10 cellular contexts compared by ENCODE assay signal in the genomic region with DNA sequence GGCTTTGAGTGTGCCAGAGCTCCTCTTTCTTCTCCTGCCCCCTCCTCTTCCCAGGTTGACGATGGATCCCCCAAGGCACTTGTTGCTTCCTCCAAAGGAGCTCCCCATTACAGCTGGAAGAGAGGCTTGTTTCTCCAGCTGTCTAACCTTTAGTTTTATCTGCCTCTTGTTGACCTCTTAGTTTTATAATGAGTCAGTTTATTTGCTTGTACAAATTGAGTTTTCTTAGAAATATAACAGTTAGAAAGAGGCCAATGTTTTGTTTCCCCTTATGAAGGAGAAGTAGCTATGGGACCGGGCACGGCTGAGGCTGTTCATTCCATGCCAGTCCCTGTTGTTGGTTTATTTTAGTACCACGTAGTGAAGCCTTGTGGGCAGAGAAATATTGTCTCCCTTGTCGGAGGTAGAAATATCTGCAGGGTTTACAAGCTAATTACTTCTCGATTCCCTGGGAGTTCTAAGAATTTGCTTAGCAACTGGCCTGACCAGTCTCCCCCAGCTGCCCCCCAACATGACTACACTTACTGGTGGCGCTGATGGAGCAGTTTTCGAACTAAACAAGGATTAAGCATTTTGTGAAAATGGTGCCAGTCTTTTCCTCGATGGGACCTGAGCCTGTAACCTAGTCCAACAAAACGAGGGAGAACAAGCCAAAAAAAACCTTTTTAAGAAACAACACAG.
DNase-seq lines count a peak whose midpoint lies in the region; ATAC-seq and TF ChIP-seq lines count a peak whose summit lies in the region.
"Had no signal": no experiment of that assay in that cellular context is flagged by ENCODE, and none has a peak within 500 bp of the region (broad histone marks: within the 10 kb centered on the region; RNA-seq: fewer than 3 reads in every experiment).

No MANE protein-coding gene starts in this region.

- ATAC-seq in right lobe of liver, result peak; percentile 27 to 45 (median 34)
- ATAC-seq in GM21367 (IDR thresholded peaks at IDR 0.05; ENCODE audit: unreplicated experiment), result no peak
- no peak for ATAC-seq in GM21447 (IDR thresholded peaks at IDR 0.05; ENCODE audit: unreplicated experiment)
- ATAC-seq: activated naive CD4-positive, alpha-beta T cell treated with anti-CD3 and anti-CD28 coated beads, Interleukin-2, amount 50 U/mL, for 72 hours had no signal

- no peaks in the 10 kb centered on the region for H3K36me3 ChIP-seq in right lobe of liver

- TF ChIP-seq CTCF in right lobe of liver (IDR thresholded peaks at IDR 0.05), result no peak

- peak overlapping the region in 1 of 3 donors; percentile 25 for H3K4me3 ChIP-seq in right lobe of liver

- no peaks in the 10 kb centered on the region for H3K27me3 ChIP-seq in right lobe of liver

- peak overlapping the region; percentile 40 for H3K27ac ChIP-seq in caudate nucleus (ENCODE audit: low read depth, low read length)
- H3K27ac ChIP-seq in right lobe of liver, result peak overlapping the region; percentile 53 to 85 (median 66)

- no peak for TF ChIP-seq POLR2A in right lobe of liver (IDR thresholded peaks at IDR 0.05)

- intact Hi-C loops in right lobe of liver (cut with DNase I), result no loop called here

- 8% methylated on average over 8 of the region's 10 CpGs for WGBS in right lobe of liver (ENCODE audit: insufficient coverage, low coverage, low lambda C conversion rate, missing lambda C conversion rate)

- DNase-seq in Kasumi-1 (lab: John Stamatoyannopoulos, UW), result peak; percentile 29 to 58
- DNase-seq in caudate nucleus (lab: John Stamatoyannopoulos, UW), result peak in 2 of 61 donors; percentile 22 to 28
- no peak for DNase-seq in right lobe of liver
- peak; percentile 32 for DNase-seq in smooth muscle cell of the brain vasculature (ENCODE audit: low read depth, low spot score)
- no peak for DNase-seq in activated gamma-delta T cell treated with Interleukin-2 at 50 U/mL for 16 hours
- no peak for DNase-seq in NCI-H2029 treated with DMSO at 0.1 percent for 48 hours (lab: John Stamatoyannopoulos, UW)
- DNase-seq: stimulated activated CD4-positive, alpha-beta T cell treated with anti-CD3 and anti-CD28 coated beads, Interleukin-4, amount 100 ng/mL, for 24 hours had no signal

- no peaks in the 10 kb centered on the region for H3K9me3 ChIP-seq in right lobe of liver

- peaks cover 0 to 28% (median 12%) of the 10 kb centered on the region in 4 donors for H3K4me1 ChIP-seq in right lobe of liver

Comparison
In these comparisons a context has a peak if more than half of its experiments do, and no peak if none do; other contexts are left out.
1. DNase-seq: peak in Kasumi-1 (2 of 2) and smooth muscle cell of the brain vasculature (single experiment); none in right lobe of liver (0 of 3), activated gamma-delta T cell treated with Interleukin-2 at 50 U/mL for 16 hours (single experiment) and NCI-H2029 treated with DMSO at 0.1 percent for 48 hours (single experiment).
2. ATAC-seq: peak in right lobe of liver (4 of 4); none in GM21367 (single experiment) and GM21447 (single experiment).